ENCODE assay signal across 21 cellular contexts in the genomic region with DNA sequence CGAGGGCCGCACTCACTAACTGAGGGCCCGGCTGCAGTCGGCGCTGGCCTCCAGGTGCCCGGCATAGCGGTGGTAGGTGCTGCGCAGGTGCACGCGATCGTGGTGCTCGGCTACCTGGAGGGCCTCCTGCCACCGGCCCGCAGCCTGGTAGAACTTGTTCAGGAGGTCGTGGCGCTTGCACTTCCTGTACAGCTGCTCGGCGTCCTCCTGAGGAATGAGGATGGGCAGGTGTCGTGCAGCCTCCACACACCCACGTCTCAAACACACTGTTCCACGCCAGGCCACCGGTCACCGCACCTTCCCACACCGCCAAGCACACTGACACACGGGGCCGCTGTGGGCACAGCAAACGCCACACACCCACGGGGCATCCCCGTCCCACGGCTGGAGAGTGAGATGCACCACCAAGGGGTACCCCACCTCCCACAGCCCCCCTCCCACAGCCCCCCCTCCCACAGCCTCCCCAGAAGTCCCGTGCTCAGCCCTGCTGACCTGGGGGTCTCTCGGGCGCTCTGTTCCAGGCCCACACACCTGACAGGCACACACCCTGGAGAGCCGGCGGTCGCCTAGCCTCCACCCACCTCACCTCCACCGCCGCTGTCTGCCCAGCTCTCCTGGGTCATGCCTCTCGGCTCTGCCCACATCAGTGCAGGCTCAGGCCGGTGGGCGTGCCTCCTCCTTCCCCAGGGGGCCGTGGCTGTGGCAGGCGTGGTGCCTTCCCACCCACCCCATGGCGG. TPM values are rescaled to one million over a fixed set of nuclear protein-coding genes. Genes with fewer than 3 reads are reported as not detected.
DNase-seq lines count a peak whose midpoint lies in the region; ATAC-seq lines count a peak whose summit lies in the region.
"Had no signal": no experiment of that assay in that cellular context is flagged by ENCODE, and none has a peak within 500 bp of the region (broad histone marks: within the 10 kb centered on the region; RNA-seq: fewer than 3 reads in every experiment).

No MANE protein-coding gene starts in this region.

- peaks cover 2% of the 10 kb centered on the region for H3K36me3 Mint-ChIP-seq in activated CD4-positive, alpha-beta T cell treated with anti-CD3 and anti-CD28 coated beads, Interleukin-2, amount 10 ng/mL, durations not matched to agents 7 days and 5 days (ENCODE audit: low read depth)
- no peaks in the 10 kb centered on the region for H3K36me3 Mint-ChIP-seq in activated naive CD8-positive, alpha-beta T cell treated with anti-CD3 and anti-CD28 coated beads, Interleukin-2, amount 10 ng/mL, durations not matched to agents 7 days and 5 days
- H3K36me3 Mint-ChIP-seq: CD14-positive monocyte had no signal

- H3K9me3 Mint-ChIP-seq in activated CD4-positive, alpha-beta T cell treated with anti-CD3 and anti-CD28 coated beads, Interleukin-2, amount 10 ng/mL, durations not matched to agents 7 days and 5 days: no peaks in the 10 kb centered on the region
- H3K9me3 Mint-ChIP-seq in activated naive CD8-positive, alpha-beta T cell treated with anti-CD3 and anti-CD28 coated beads, Interleukin-2, amount 10 ng/mL, durations not matched to agents 7 days and 5 days: no peaks in the 10 kb centered on the region

- ATAC-seq in activated naive CD8-positive, alpha-beta T cell treated with anti-CD3 and anti-CD28 coated beads, Interleukin-2, amount 10 ng/mL, durations not matched to agents 7 days and 5 days (ENCODE audit: low read depth): peak; percentile 41
- peak; percentile 38 for ATAC-seq in stimulated activated naive CD8-positive, alpha-beta T cell treated with anti-CD3 and anti-CD28 coated beads, Interleukin-15, Interleukin-2, amounts not matched to agents 100 U/mL and 50 U/mL, for 24 hours
- ATAC-seq: heart right ventricle, lower lobe of right lung, PC-3 had no signal

- H3K27me3 Mint-ChIP-seq in activated CD4-positive, alpha-beta T cell treated with anti-CD3 and anti-CD28 coated beads, Interleukin-2, amount 10 ng/mL, durations not matched to agents 7 days and 5 days: no peaks in the 10 kb centered on the region
- no peaks in the 10 kb centered on the region for H3K27me3 Mint-ChIP-seq in activated naive CD8-positive, alpha-beta T cell treated with anti-CD3 and anti-CD28 coated beads, Interleukin-2, amount 10 ng/mL, durations not matched to agents 7 days and 5 days

- peak overlapping the region; percentile 79 for H3K27ac Mint-ChIP-seq in activated CD4-positive, alpha-beta T cell treated with anti-CD3 and anti-CD28 coated beads, Interleukin-2, amount 10 ng/mL, durations not matched to agents 7 days and 5 days
- peak overlapping the region; percentile 85 for H3K27ac Mint-ChIP-seq in activated naive CD8-positive, alpha-beta T cell treated with anti-CD3 and anti-CD28 coated beads, Interleukin-2, amount 10 ng/mL, durations not matched to agents 7 days and 5 days
- H3K27ac Mint-ChIP-seq: CD14-positive monocyte had no signal

- CTCF ChIA-PET in activated CD4-positive, alpha-beta T cell treated with anti-CD3 and anti-CD28 coated beads, Interleukin-2, amount 10 ng/mL, durations not matched to agents 7 days and 5 days (lab: Charles Lee): no interaction called here

- H3K4me1 Mint-ChIP-seq in activated CD4-positive, alpha-beta T cell treated with anti-CD3 and anti-CD28 coated beads, Interleukin-2, amount 10 ng/mL, durations not matched to agents 7 days and 5 days: peaks cover 32% of the 10 kb centered on the region
- H3K4me1 Mint-ChIP-seq in activated naive CD8-positive, alpha-beta T cell treated with anti-CD3 and anti-CD28 coated beads, Interleukin-2, amount 10 ng/mL, durations not matched to agents 7 days and 5 days: peaks cover 21% of the 10 kb centered on the region

- DNase-seq in activated CD4-positive, alpha-beta T cell treated with anti-CD3 and anti-CD28 coated beads for 48 hours: peak; percentile 24
- no peak for DNase-seq in activated CD4-positive, alpha-beta T cell treated with anti-CD3 and anti-CD28 coated beads, Interleukin-2, amount 50 U/mL, for 48 hours
- DNase-seq in activated CD4-positive, alpha-beta T cell treated with anti-CD3 and anti-CD28 coated beads, Interleukin-2, amount 10 ng/mL, durations not matched to agents 7 days and 5 days: no peak
- peak; percentile 55 for DNase-seq in activated naive CD8-positive, alpha-beta T cell treated with anti-CD3 and anti-CD28 coated beads, Interleukin-2, amount 10 ng/mL, durations not matched to agents 7 days and 5 days
- no peak for DNase-seq in stimulated activated naive CD8-positive, alpha-beta T cell treated with anti-CD3 and anti-CD28 coated beads, Interleukin-15, Interleukin-2, amounts not matched to agents 100 U/mL and 50 U/mL, for 24 hours
- DNase-seq in stimulated activated CD4-positive, alpha-beta T cell treated with anti-CD3 and anti-CD28 coated beads, Interleukin-2, amount 100 ng/mL, for 48 hours: no peak
- DNase-seq in nucleus accumbens (lab: John Stamatoyannopoulos, UW): no peak
- DNase-seq in NOMO-1 treated with dmso at 0.1 percent for 144 hours (lab: John Stamatoyannopoulos, UW; ENCODE audit: unreplicated experiment): no peak
- DNase-seq: DMS79; lower lobe of right lung; NCI-H1417; NCI-H2171; NCI-H774; ovary; PC-3; SJCRH30; stimulated activated CD4-positive, alpha-beta T cell treated with anti-CD3 and anti-CD28 coated beads, Interleukin-1b, Interleukin-23, amount 100 ng/mL, for 48 hours had no signal

- peak overlapping the region; percentile 27 for H3K4me3 Mint-ChIP-seq in activated CD4-positive, alpha-beta T cell treated with anti-CD3 and anti-CD28 coated beads, Interleukin-2, amount 10 ng/mL, durations not matched to agents 7 days and 5 days
- peak overlapping the region; percentile 80 for H3K4me3 Mint-ChIP-seq in activated naive CD8-positive, alpha-beta T cell treated with anti-CD3 and anti-CD28 coated beads, Interleukin-2, amount 10 ng/mL, durations not matched to agents 7 days and 5 days

- POLR2A ChIA-PET in activated CD4-positive, alpha-beta T cell treated with anti-CD3 and anti-CD28 coated beads, Interleukin-2, amount 10 ng/mL, durations not matched to agents 7 days and 5 days (lab: Charles Lee): no interaction called here
- POLR2A ChIA-PET in activated naive CD8-positive, alpha-beta T cell treated with anti-CD3 and anti-CD28 coated beads, Interleukin-2, amount 10 ng/mL, durations not matched to agents 7 days and 5 days (lab: Charles Lee): interaction anchor here (0.6 to 2.5 kb wide), 4 partner anchors 7 to 33 kb away, joined by 3 to 14 read pairs (median 5); a partner anchor contains a TSS

RNA-seq across cellular contexts. Expression of a gene that starts 7.4 kb away (rescaled TPM):
- total RNA-seq in activated CD4-positive, alpha-beta T cell treated with anti-CD3 and anti-CD28 coated beads, Interleukin-2, amount 10 ng/mL, durations not matched to agents 7 days and 5 days: 10 to 100 TPM; 60.6 to 73.5 TPM
- total RNA-seq in activated naive CD8-positive, alpha-beta T cell treated with anti-CD3 and anti-CD28 coated beads, Interleukin-2, amount 10 ng/mL, durations not matched to agents 7 days and 5 days: 10 to 100 TPM; 68.3 to 72.0 TPM
- total RNA-seq: astrocyte, PC-3 had no signal

RNA-seq across cellular contexts. Expression of a gene that starts 32.9 kb away (rescaled TPM):
- 10 to 100 TPM; 49.1 to 65.5 TPM for total RNA-seq in activated CD4-positive, alpha-beta T cell treated with anti-CD3 and anti-CD28 coated beads, Interleukin-2, amount 10 ng/mL, durations not matched to agents 7 days and 5 days
- 10 to 100 TPM; 53.9 to 57.1 TPM for total RNA-seq in activated naive CD8-positive, alpha-beta T cell treated with anti-CD3 and anti-CD28 coated beads, Interleukin-2, amount 10 ng/mL, durations not matched to agents 7 days and 5 days

RNA-seq across cellular contexts. Expression of a gene that starts 37.3 kb away (rescaled TPM):
- not detected for total RNA-seq in activated CD4-positive, alpha-beta T cell treated with anti-CD3 and anti-CD28 coated beads, Interleukin-2, amount 10 ng/mL, durations not matched to agents 7 days and 5 days
- not detected for total RNA-seq in activated naive CD8-positive, alpha-beta T cell treated with anti-CD3 and anti-CD28 coated beads, Interleukin-2, amount 10 ng/mL, durations not matched to agents 7 days and 5 days
- total RNA-seq: astrocyte; heart right ventricle; lower lobe of right lung; SJCRH30; T-helper 2 cell treated with Interferon-gamma antibody and Interleukin-4, amounts not matched to agents 100 ng/mL and 5 ng/mL, for 36 hours had no signal

RNA-seq across cellular contexts. Expression of a gene that starts 51.2 kb away (rescaled TPM):
- total RNA-seq in activated CD4-positive, alpha-beta T cell treated with anti-CD3 and anti-CD28 coated beads, Interleukin-2, amount 10 ng/mL, durations not matched to agents 7 days and 5 days: 10 to 100 TPM; 58.3 to 64.0 TPM
- 10 to 100 TPM; 69.7 to 72.2 TPM for total RNA-seq in activated naive CD8-positive, alpha-beta T cell treated with anti-CD3 and anti-CD28 coated beads, Interleukin-2, amount 10 ng/mL, durations not matched to agents 7 days and 5 days

Comparison
In these comparisons a context has a peak if more than half of its experiments do, and no peak if none do; other contexts are left out.
1. DNase-seq: peak in activated CD4-positive, alpha-beta T cell treated with anti-CD3 and anti-CD28 coated beads for 48 hours (single experiment) and activated naive CD8-positive, alpha-beta T cell treated with anti-CD3 and anti-CD28 coated beads, Interleukin-2, amount 10 ng/mL, durations not matched to agents 7 days and 5 days (single experiment); none in activated CD4-positive, alpha-beta T cell treated with anti-CD3 and anti-CD28 coated beads, Interleukin-2, amount 50 U/mL, for 48 hours (0 of 2), activated CD4-positive, alpha-beta T cell treated with anti-CD3 and anti-CD28 coated beads, Interleukin-2, amount 10 ng/mL, durations not matched to agents 7 days and 5 days (single experiment), stimulated activated naive CD8-positive, alpha-beta T cell treated with anti-CD3 and anti-CD28 coated beads, Interleukin-15, Interleukin-2, amounts not matched to agents 100 U/mL and 50 U/mL, for 24 hours (single experiment), stimulated activated CD4-positive, alpha-beta T cell treated with anti-CD3 and anti-CD28 coated beads, Interleukin-2, amount 100 ng/mL, for 48 hours (0 of 2), nucleus accumbens (0 of 56) and NOMO-1 treated with dmso at 0.1 percent for 144 hours (single experiment).